In the genomic region with DNA sequence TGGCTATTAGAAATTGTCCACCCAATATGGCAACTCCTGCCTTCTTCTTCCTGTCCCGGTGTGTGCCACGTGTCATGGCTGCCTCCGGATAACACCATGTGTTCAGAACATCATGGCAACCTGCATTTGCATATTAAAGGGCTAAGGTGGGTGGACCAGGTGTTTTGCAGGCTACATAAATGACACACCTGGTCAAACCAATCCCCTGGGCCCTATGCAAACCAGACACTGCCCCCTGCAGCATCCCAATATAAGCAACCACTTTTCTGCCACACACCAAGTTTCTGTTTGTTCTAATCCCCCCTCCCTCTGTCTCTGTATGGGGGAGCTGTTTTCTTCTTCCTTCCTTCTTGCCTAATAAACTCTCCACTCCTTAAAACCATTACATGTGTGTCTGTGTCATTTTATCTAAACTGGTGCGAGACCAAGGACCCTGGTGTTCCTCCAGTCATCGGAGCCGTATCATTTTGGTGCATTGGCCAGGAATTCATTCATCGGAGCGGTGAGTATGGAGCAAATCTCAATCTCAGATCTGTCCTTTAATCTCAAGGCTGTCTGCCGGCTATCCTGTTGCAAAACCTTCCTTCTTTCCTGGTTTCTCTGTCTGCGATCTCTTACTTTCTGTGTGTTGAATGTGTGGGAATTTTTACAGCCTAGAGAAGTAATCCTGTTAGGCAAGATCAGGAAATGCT, we compare ENCODE assay signal across 1 cellular context.
TF ChIP-seq lines count a peak whose summit lies in the region.

No MANE protein-coding gene starts in this region.

TF ChIP-seq in GM23338, 12 proteins besides CTCF, POLR2A, EP300 and RAD21:
- no peak for TF ChIP-seq CREB1 (CRISPR knock-in tag; IDR thresholded peaks at IDR 0.05; ENCODE audit: low read depth)
- no peak for TF ChIP-seq EZH2phosphoT487 (IDR thresholded peaks at IDR 0.05; ENCODE audit: unreplicated experiment)
- TF ChIP-seq ZNF331 (CRISPR knock-in tag; IDR thresholded peaks at IDR 0.05; ENCODE audit: low read depth), result no peak
